ENCODE assay signal across 8 cellular contexts in the genomic region with DNA sequence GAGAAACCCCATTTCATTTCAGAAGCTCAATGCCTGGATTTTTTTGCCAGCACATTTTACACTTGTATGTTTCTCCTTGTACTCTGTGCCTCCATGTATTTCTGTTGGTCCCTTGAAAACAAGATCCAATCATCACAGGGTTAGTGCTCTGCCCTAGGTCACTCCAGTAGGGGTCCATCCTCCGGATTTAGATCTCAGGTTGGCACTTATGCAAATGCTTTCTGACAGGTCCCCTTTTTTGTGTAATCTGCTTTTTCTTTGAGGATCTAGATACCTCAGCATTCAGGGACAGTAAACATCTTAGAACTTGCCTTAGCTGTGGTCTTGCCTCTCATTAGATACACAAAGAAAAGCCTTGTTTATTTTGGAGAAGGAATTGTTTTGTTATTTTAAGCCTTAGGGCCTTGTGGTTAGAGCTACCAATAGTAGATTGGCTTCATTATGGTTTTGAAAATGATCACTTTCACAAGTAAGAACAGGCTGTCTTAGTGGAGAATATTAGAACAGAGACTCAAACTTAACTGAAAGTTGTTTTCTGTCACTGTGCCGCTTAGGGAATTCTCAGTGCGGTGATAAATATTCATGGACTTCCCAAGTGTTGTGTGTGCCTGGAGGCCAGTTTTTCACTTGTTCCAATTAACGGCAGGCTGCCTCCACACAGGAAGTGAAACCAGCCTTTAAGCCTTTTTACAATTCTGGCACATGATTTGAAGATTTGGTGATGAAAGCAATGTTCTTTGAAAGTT. TPM values are rescaled to one million over a fixed set of nuclear protein-coding genes. Genes with fewer than 3 reads are reported as not detected.
DNase-seq lines count a peak whose midpoint lies in the region; ATAC-seq, FAIRE-seq and TF ChIP-seq lines count a peak whose summit lies in the region.

No MANE protein-coding gene starts in this region.

- no peaks in the 10 kb centered on the region for H3K9me3 ChIP-seq in ascending aorta

- CTCF ChIA-PET in activated CD4-positive, alpha-beta memory T cell treated with anti-CD3 and anti-CD28 coated beads for 36 hours (lab: Charles Lee): interaction anchor here (0.5 to 1.4 kb wide), 4 partner anchors 10 to 143 kb away, joined by 3 to 4 read pairs (median 3); no protein-coding TSS in a partner anchor
- CTCF ChIA-PET in activated CD8-positive, alpha-beta memory T cell treated with anti-CD3 and anti-CD28 coated beads, Interleukin-2, amount 10 ng/mL, durations not matched to agents 7 days and 5 days (lab: Charles Lee): no interaction called here

- H3K4me3 ChIP-seq in ascending aorta: peak overlapping the region in 1 of 2 donors; percentile 11

- peaks cover 1% of the 10 kb centered on the region for H3K27me3 Mint-ChIP-seq in activated CD4-positive, alpha-beta memory T cell treated with anti-CD3 and anti-CD28 coated beads for 36 hours
- H3K27me3 Mint-ChIP-seq in activated CD8-positive, alpha-beta memory T cell treated with anti-CD3 and anti-CD28 coated beads, Interleukin-2, amount 10 ng/mL, durations not matched to agents 7 days and 5 days: peaks cover 15% of the 10 kb centered on the region

- H3K27ac ChIP-seq in C4-2B (peak overlapping the region; percentile 65), ascending aorta (peak overlapping the region; percentile 80 to 83)

- no peaks in the 10 kb centered on the region for H3K36me3 ChIP-seq in ascending aorta

- H3K36me3 Mint-ChIP-seq in activated CD4-positive, alpha-beta memory T cell treated with anti-CD3 and anti-CD28 coated beads for 36 hours: no peaks in the 10 kb centered on the region
- no peaks in the 10 kb centered on the region for H3K36me3 Mint-ChIP-seq in activated CD8-positive, alpha-beta memory T cell treated with anti-CD3 and anti-CD28 coated beads, Interleukin-2, amount 10 ng/mL, durations not matched to agents 7 days and 5 days

- H3K4me3 Mint-ChIP-seq in activated CD4-positive, alpha-beta memory T cell treated with anti-CD3 and anti-CD28 coated beads for 36 hours: no peak overlapping the region
- no peak overlapping the region for H3K4me3 Mint-ChIP-seq in activated CD8-positive, alpha-beta memory T cell treated with anti-CD3 and anti-CD28 coated beads, Interleukin-2, amount 10 ng/mL, durations not matched to agents 7 days and 5 days

- peak in 1 of 2 donors; percentile 62 for DNase-seq in ascending aorta (ENCODE audit: low spot score in 2 of 2)
- peak; percentile 82 for DNase-seq in medulla oblongata (ENCODE audit: extremely low spot score)
- DNase-seq in activated CD4-positive, alpha-beta memory T cell treated with anti-CD3 and anti-CD28 coated beads for 36 hours: no peak
- no peak for DNase-seq in activated CD8-positive, alpha-beta memory T cell treated with anti-CD3 and anti-CD28 coated beads, Interleukin-2, amount 10 ng/mL, durations not matched to agents 7 days and 5 days
- DNase-seq in RCC 7860 (ENCODE audit: low spot score): no peak

- no peaks in the 10 kb centered on the region for H3K9me3 Mint-ChIP-seq in activated CD4-positive, alpha-beta memory T cell treated with anti-CD3 and anti-CD28 coated beads for 36 hours
- H3K9me3 Mint-ChIP-seq in activated CD8-positive, alpha-beta memory T cell treated with anti-CD3 and anti-CD28 coated beads, Interleukin-2, amount 10 ng/mL, durations not matched to agents 7 days and 5 days (ENCODE audit: low read depth): no peaks in the 10 kb centered on the region

- H3K27ac Mint-ChIP-seq in activated CD4-positive, alpha-beta memory T cell treated with anti-CD3 and anti-CD28 coated beads for 36 hours: no peak overlapping the region
- no peak overlapping the region for H3K27ac Mint-ChIP-seq in activated CD8-positive, alpha-beta memory T cell treated with anti-CD3 and anti-CD28 coated beads, Interleukin-2, amount 10 ng/mL, durations not matched to agents 7 days and 5 days

- no peaks in the 10 kb centered on the region for H3K27me3 ChIP-seq in ascending aorta

- intact Hi-C loops in ascending aorta (cut with DNase I): no loop called here
- intact Hi-C loops in activated CD4-positive, alpha-beta memory T cell treated with anti-CD3 and anti-CD28 coated beads for 36 hours (cut with micrococcal nuclease): no loop called here

- no peak for FAIRE-seq in RCC 7860 (lab: Jason Lieb, UNC)

- H3K4me1 Mint-ChIP-seq in activated CD4-positive, alpha-beta memory T cell treated with anti-CD3 and anti-CD28 coated beads for 36 hours (ENCODE audit: low read depth): peaks cover 11% of the 10 kb centered on the region
- peaks cover 9% of the 10 kb centered on the region for H3K4me1 Mint-ChIP-seq in activated CD8-positive, alpha-beta memory T cell treated with anti-CD3 and anti-CD28 coated beads, Interleukin-2, amount 10 ng/mL, durations not matched to agents 7 days and 5 days

- ATAC-seq in HG02623 (IDR thresholded peaks at IDR 0.05; ENCODE audit: unreplicated experiment) (peak; percentile 70), GM18519 (IDR thresholded peaks at IDR 0.05; ENCODE audit: low FRiP score, unreplicated experiment) (no peak)
- no peak for ATAC-seq in activated CD8-positive, alpha-beta memory T cell treated with anti-CD3 and anti-CD28 coated beads, Interleukin-2, amount 10 ng/mL, durations not matched to agents 7 days and 5 days

- TF ChIP-seq CTCF in C4-2B (conservative IDR thresholded peaks at IDR 0.05) (no peak), ascending aorta (IDR thresholded peaks at IDR 0.05) (no peak)

- H3K4me1 ChIP-seq in ascending aorta: peaks cover 0 to 37% of the 10 kb centered on the region in 2 donors

- POLR2A ChIA-PET in activated CD4-positive, alpha-beta memory T cell treated with anti-CD3 and anti-CD28 coated beads for 36 hours (lab: Charles Lee): interaction anchor here (1.3 kb wide), 1 partner anchor 23 kb away, joined by 3 read pairs; no protein-coding TSS in a partner anchor

RNA-seq across cellular contexts. Expression of a gene that starts 7.8 kb away (rescaled TPM):
- 11.1 TPM for total RNA-seq in ascending aorta
- total RNA-seq in activated CD4-positive, alpha-beta memory T cell treated with anti-CD3 and anti-CD28 coated beads for 36 hours: 1 to 10 TPM; 1.0 to 1.2 TPM
- total RNA-seq in activated CD8-positive, alpha-beta memory T cell treated with anti-CD3 and anti-CD28 coated beads, Interleukin-2, amount 10 ng/mL, durations not matched to agents 7 days and 5 days: under 1 TPM; 0.09 to 0.30 TPM

RNA-seq across cellular contexts. Expression of a gene that starts 22.2 kb away (rescaled TPM):
- 36.6 TPM for total RNA-seq in ascending aorta
- total RNA-seq in activated CD4-positive, alpha-beta memory T cell treated with anti-CD3 and anti-CD28 coated beads for 36 hours: 10 to 100 TPM; 88.8 to 90.2 TPM
- total RNA-seq in activated CD8-positive, alpha-beta memory T cell treated with anti-CD3 and anti-CD28 coated beads, Interleukin-2, amount 10 ng/mL, durations not matched to agents 7 days and 5 days: 10 to 100 TPM; 71.5 to 97.1 TPM
